In the genomic region with DNA sequence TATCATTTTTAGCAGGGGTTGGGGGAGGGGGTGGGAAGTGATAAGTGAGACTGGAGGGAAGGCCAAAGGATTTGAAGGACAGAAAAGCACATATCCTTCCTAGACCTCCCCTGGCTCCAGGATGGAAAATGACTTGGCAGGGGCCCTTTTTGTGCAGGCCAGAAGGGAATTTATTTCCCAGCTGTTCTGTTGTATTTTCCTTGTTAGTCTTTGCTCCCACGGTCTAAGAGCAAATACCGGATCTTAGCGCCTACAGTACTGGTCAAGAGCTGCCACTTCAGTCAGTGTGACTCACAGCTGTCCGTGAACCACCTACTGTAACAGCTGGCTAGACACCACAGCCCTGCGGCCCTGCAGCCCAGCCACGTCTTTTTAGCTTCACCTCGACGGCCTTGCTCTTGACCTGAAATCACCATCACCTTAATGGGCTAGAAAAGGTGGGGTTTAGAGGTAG, we compare ENCODE assay signal across 8 cellular contexts. TPM values are rescaled to one million over a fixed set of nuclear protein-coding genes. Genes with fewer than 3 reads are reported as not detected.
A peak's percentile ranks its signal among the peaks of the same experiment; 100 is the strongest.
DNase-seq lines count a peak whose midpoint lies in the region; ATAC-seq and TF ChIP-seq lines count a peak whose summit lies in the region.

No MANE protein-coding gene starts in this region.

- ATAC-seq in GM21737 (IDR thresholded peaks at IDR 0.05; ENCODE audit: unreplicated experiment) = no peak

- no peaks in the 10 kb centered on the region for H3K36me3 ChIP-seq in mesodermal cell (ENCODE audit: control insufficient read depth, insufficient read depth, low read length)

- CTCF ChIA-PET in AG04450 (lab: Charles Lee) = interaction anchor here (0.6 to 1.1 kb wide), 3 partner anchors 18 to 410 kb away, joined by 3 to 4 read pairs (median 3); no protein-coding TSS in a partner anchor

- H3K27ac ChIP-seq in AG04450 (ENCODE audit: low read depth, low read length) (peak overlapping the region; percentile 62), coronary artery (peak overlapping the region; percentile 45 to 84), mesodermal cell (ENCODE audit: low read depth, low read length, severe bottlenecking) (peak overlapping the region; percentile 92)

- H3K4me3 ChIP-seq in AG04450 (ENCODE audit: low read depth, low read length) = no peak overlapping the region
- no peak overlapping the region for H3K4me3 ChIP-seq in coronary artery
- H3K4me3 ChIP-seq in mesodermal cell (ENCODE audit: extremely low read depth, insufficient read depth, low read length, poor library complexity, severe bottlenecking) = no peak overlapping the region

- TF ChIP-seq CTCF in AG04450 (IDR thresholded peaks at IDR 0.05; ENCODE audit: low read depth, low read length) (no peak), coronary artery (IDR thresholded peaks at IDR 0.05) (no peak)

- peaks cover 47% of the 10 kb centered on the region for H3K4me1 ChIP-seq in mesodermal cell (ENCODE audit: control insufficient read depth, insufficient read depth, low read length, poor library complexity, severe bottlenecking)

- POLR2A ChIA-PET in AG04450 (lab: Yijun Ruan, JAX) = interaction anchor here (0.5 to 2.3 kb wide), 8 partner anchors 13 to 226 kb away, joined by 3 to 10 read pairs (median 5); no protein-coding TSS in a partner anchor

- WGBS in mesodermal cell (ENCODE audit: insufficient coverage in 2 of 2), 2 experiments = 50 to 53% methylated on average over 3 to 7 of the region's 8 CpGs

- no peaks in the 10 kb centered on the region for H3K27me3 ChIP-seq in AG04450 (ENCODE audit: control insufficient read depth, insufficient read depth, low read length)

- H3K9me3 ChIP-seq in AG04450 (ENCODE audit: control insufficient read depth, insufficient read depth, low read length) (no peaks in the 10 kb centered on the region), mesodermal cell (ENCODE audit: control insufficient read depth, low read length) (no peaks in the 10 kb centered on the region)

- no peak for DNase-seq in AG04450 (ENCODE audit: low read depth, low spot score)
- DNase-seq in NCI-H2029 treated with DMSO at 0.1 percent for 48 hours (lab: John Stamatoyannopoulos, UW) = peak; percentile 66
- DNase-seq in coronary artery (ENCODE audit: low spot score) = peak; percentile 81
- no peak for DNase-seq in NCI-H187 (lab: John Stamatoyannopoulos, UW)
- no peak for DNase-seq in cerebellar nuclear complex (lab: John Stamatoyannopoulos, UW)
- DNase-seq in GDM1 (lab: John Stamatoyannopoulos, UW) = no peak

RNA-seq across cellular contexts. Expression of gene ERRFI1, which starts 51.0 kb away (rescaled TPM):
- polyA plus RNA-seq in AG04450 (2011; rRNA removed) = 102 and 105 TPM in 2 replicates
- 47.7 and 49.1 TPM in 2 replicates for polyA minus RNA-seq in AG04450 (2011; rRNA and poly(A)+ RNA removed)
- polyA plus RNA-seq in mesodermal cell (2013, experiment 1 of 2) = 154 TPM
- polyA plus RNA-seq in mesodermal cell (2013, experiment 2 of 2) = 155 TPM

Comparison
In these comparisons a context has a peak if more than half of its experiments do, and no peak if none do; other contexts are left out.
1. DNase-seq: peak in NCI-H2029 treated with DMSO at 0.1 percent for 48 hours (single experiment) and coronary artery (single experiment); none in AG04450 (single experiment), NCI-H187 (0 of 2), cerebellar nuclear complex (0 of 2) and GDM1 (single experiment).
2. Peak in every context shown above with its lines, with median percentiles within 50 percentile points of each other: H3K27ac ChIP-seq.